Comparison of ENCODE assay signal across 1 cellular context in the genomic region with DNA sequence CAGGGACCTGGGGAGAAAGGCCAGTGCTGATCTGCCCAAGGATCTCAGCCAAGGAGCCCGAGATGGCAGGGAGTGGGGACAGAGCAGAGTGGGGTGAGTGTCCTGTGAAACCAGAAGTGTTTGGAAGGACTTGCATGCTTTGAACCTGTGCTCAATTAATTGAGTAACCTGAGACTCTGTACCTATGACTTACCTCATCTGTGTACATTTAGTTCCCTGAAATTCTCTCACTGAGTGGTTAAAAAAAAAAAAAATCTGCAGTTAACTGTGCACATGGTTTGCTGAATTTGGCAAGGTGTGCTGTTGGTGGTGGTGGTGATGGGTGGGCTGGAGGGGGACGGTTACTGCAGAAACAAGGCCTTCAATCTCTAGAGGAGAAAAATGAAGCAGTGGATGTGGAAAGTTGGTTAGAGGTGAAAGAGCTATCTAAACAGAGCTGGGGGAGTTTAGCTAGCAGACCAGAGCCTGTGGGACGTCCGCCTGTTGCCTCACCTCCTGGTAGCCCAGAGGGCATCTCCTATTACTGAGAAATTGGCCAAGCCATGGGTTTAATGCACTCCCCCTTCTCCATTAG.
A peak's percentile ranks its signal among the peaks of the same experiment; 100 is the strongest.
TF ChIP-seq lines count a peak whose summit lies in the region.

No MANE protein-coding gene starts in this region.

TF ChIP-seq in liver, 16 proteins besides CTCF, POLR2A, EP300 and RAD21 (continued from another document):
- TF ChIP-seq FOXA2 (IDR thresholded peaks at IDR 0.05) (peak; percentile 62), SP1 (IDR thresholded peaks at IDR 0.05) (peak; percentile 93), HNF4G (IDR thresholded peaks at IDR 0.05) (peak; percentile 74), RXRA (IDR thresholded peaks at IDR 0.05) (peak; percentile 85 to 94), TAF1 (conservative IDR thresholded peaks at IDR 0.05) (peak; percentile 20), YY1 (IDR thresholded peaks at IDR 0.05) (peak; percentile 75), EGR1 (IDR thresholded peaks at IDR 0.05; ENCODE audit: low read depth in 2 of 2) (no peak), FOXA1 (IDR thresholded peaks at IDR 0.05) (peak; percentile 52), GABPA (IDR thresholded peaks at IDR 0.05 in 1 of 2, conservative IDR thresholded peaks at IDR 0.05 in 1 of 2) (peak in 1 of 2 donors; percentile 25)
- TF ChIP-seq, protein P1, sequence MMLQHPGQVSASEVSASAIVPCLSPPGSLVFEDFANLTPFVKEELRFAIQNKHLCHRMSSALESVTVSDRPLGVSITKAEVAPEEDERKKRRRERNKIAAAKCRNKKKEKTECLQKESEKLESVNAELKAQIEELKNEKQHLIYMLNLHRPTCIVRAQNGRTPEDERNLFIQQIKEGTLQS (IDR thresholded peaks at IDR 0.05) = peak; percentile 50
- TF ChIP-seq, protein P2, sequence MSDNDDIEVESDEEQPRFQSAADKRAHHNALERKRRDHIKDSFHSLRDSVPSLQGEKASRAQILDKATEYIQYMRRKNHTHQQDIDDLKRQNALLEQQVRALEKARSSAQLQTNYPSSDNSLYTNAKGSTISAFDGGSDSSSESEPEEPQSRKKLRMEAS (IDR thresholded peaks at IDR 0.05) = peak; percentile 79
TF ChIP-seq in liver: peak in this region for 14.
